In genomic region chr4:123832173-123833026, GRCh38 we compare ENCODE assay signal across 8 cellular contexts.
DNase-seq lines count a peak whose midpoint lies in the region; ATAC-seq and TF ChIP-seq lines count a peak whose summit lies in the region.

No MANE protein-coding gene starts in this region.

- CTCF ChIA-PET in CD8-positive, alpha-beta memory T cell (lab: Charles Lee) = no interaction called here

- peak overlapping the region; percentile 46 for H3K4me3 ChIP-seq in GM23248
- no peak overlapping the region for H3K4me3 ChIP-seq in ascending aorta
- no peak overlapping the region for H3K4me3 ChIP-seq in heart right ventricle
- no peak overlapping the region for H3K4me3 ChIP-seq in CD8-positive, alpha-beta memory T cell (ENCODE audit: low read length)

- H3K9me3 ChIP-seq in GM23248 (ENCODE audit: low read depth) = no peaks in the 10 kb centered on the region
- H3K9me3 ChIP-seq in ascending aorta = no peaks in the 10 kb centered on the region
- H3K9me3 ChIP-seq in heart right ventricle = peaks cover 0 to 7% (median 0%) of the 10 kb centered on the region in 11 donors
- no peaks in the 10 kb centered on the region for H3K9me3 ChIP-seq in CD8-positive, alpha-beta memory T cell (ENCODE audit: low read length)

- H3K4me1 ChIP-seq in GM23248 (ENCODE audit: insufficient read depth) (peaks cover 38% of the 10 kb centered on the region), ascending aorta (peaks cover 3 to 19% of the 10 kb centered on the region in 2 donors), heart right ventricle (peaks cover 8 to 62% (median 38%) of the 10 kb centered on the region in 9 donors)
- no peaks in the 10 kb centered on the region for H3K4me1 ChIP-seq in CD8-positive, alpha-beta memory T cell (ENCODE audit: insufficient read depth, low read length)

- H2AFZ ChIP-seq in GM23248 = no peak overlapping the region

- POLR2A ChIA-PET in CD8-positive, alpha-beta memory T cell (lab: Charles Lee) = no interaction called here

- H3K27ac ChIP-seq in GM23248 (peak overlapping the region; percentile 84), ascending aorta (peak overlapping the region; percentile 56 to 76), heart right ventricle (peak overlapping the region; percentile 71 to 94 (median 90))
- no peak overlapping the region for H3K27ac ChIP-seq in CD8-positive, alpha-beta memory T cell (ENCODE audit: low read depth, low read length)

- H3K4me2 ChIP-seq in GM23248 (ENCODE audit: unreplicated experiment) = peak overlapping the region; percentile 55

- H3K36me3 ChIP-seq in GM23248 (ENCODE audit: low read depth) (no peaks in the 10 kb centered on the region), ascending aorta (no peaks in the 10 kb centered on the region), heart right ventricle (no peaks in the 10 kb centered on the region)
- no peaks in the 10 kb centered on the region for H3K36me3 ChIP-seq in CD8-positive, alpha-beta memory T cell (ENCODE audit: insufficient read depth, low read length)

- no peak overlapping the region for H3K4me3 Mint-ChIP-seq in CD8-positive, alpha-beta memory T cell

- H3K27me3 Mint-ChIP-seq in CD8-positive, alpha-beta memory T cell = peaks cover 0 to 3% of the 10 kb centered on the region in 2 donors

- H3K79me2 ChIP-seq in GM23248 (ENCODE audit: insufficient read depth) = no peaks in the 10 kb centered on the region

- intact Hi-C loops in ascending aorta (cut with DNase I) = loop anchor here (2.0 to 10.0 kb wide), 4 partner anchors 46 to 882 kb away; partner anchors contain the start of genes ANKRD50 and SPRY1
- intact Hi-C loops in heart right ventricle (cut with DNase I) = loop anchor here in 2 of 10 donors (5.0 kb wide), 2 partner anchors 45 to 435 kb away; partner anchors contain the start of gene SPRY1 (in 1 of the 2)
- intact Hi-C loops in sciatic nerve (cut with DNase I) = no loop called here

- no peaks in the 10 kb centered on the region for H3K4me1 Mint-ChIP-seq in CD8-positive, alpha-beta memory T cell

- peak overlapping the region; percentile 12; the same call in 1 of the 2 replicates for H3K9ac ChIP-seq in GM23248

- peak; percentile 97 for DNase-seq in GM23248
- DNase-seq in ascending aorta (ENCODE audit: low spot score in 2 of 2) = peak in 1 of 2 donors; percentile 82
- DNase-seq in heart right ventricle = peak in 1 of 2 donors; percentile 84
- peak; percentile 59 for DNase-seq in sciatic nerve (ENCODE audit: low spot score)
- no peak for DNase-seq in CD8-positive, alpha-beta memory T cell
- DNase-seq in activated CD4-positive, alpha-beta T cell treated with anti-CD3 and anti-CD28 coated beads, Interleukin-2, amount 50 U/mL, for 4 hours = no peak
- no peak for DNase-seq in activated CD8-positive, alpha-beta memory T cell treated with anti-CD3 and anti-CD28 coated beads, Interleukin-2, amount 50 U/mL, for 48 hours

- no peak for TF ChIP-seq CTCF in ascending aorta (IDR thresholded peaks at IDR 0.05)
- TF ChIP-seq CTCF in heart right ventricle (IDR thresholded peaks at IDR 0.05) = no peak

- peaks cover 19% of the 10 kb centered on the region for H3F3A ChIP-seq in GM23248 (ENCODE audit: insufficient read depth)

- ATAC-seq in heart right ventricle = peak; percentile 88 to 96 (median 93)
- ATAC-seq in sciatic nerve = peak; percentile 94
- no peak for ATAC-seq in GM21529 (IDR thresholded peaks at IDR 0.05; ENCODE audit: unreplicated experiment)

- in situ Hi-C loops in GM23248 (cut with MboI) = no loop called here

- no peaks in the 10 kb centered on the region for H3K9me2 ChIP-seq in GM23248 (ENCODE audit: insufficient read depth)

- no peaks in the 10 kb centered on the region for H3K36me3 Mint-ChIP-seq in CD8-positive, alpha-beta memory T cell

- H3K27me3 ChIP-seq in GM23248 (replicated peaks; ENCODE audit: insufficient read depth) (no peaks in the 10 kb centered on the region), ascending aorta (no peaks in the 10 kb centered on the region), heart right ventricle (no peaks in the 10 kb centered on the region)
- no peaks in the 10 kb centered on the region for H3K27me3 ChIP-seq in CD8-positive, alpha-beta memory T cell (ENCODE audit: insufficient read depth, low read length, poor library complexity, severe bottlenecking)

- H3K27ac Mint-ChIP-seq in CD8-positive, alpha-beta memory T cell = no peak overlapping the region

- H4K20me1 ChIP-seq in GM23248 (ENCODE audit: insufficient read depth) = no peaks in the 10 kb centered on the region

- peaks cover 0 to 7% (median 0%) of the 10 kb centered on the region in 5 donors for H3K9me3 Mint-ChIP-seq in CD8-positive, alpha-beta memory T cell

- 1% methylated on average over 7 of the region's 7 CpGs for WGBS in GM23248 (ENCODE audit: low coverage in 1 of 2, low lambda C conversion rate in 2 of 2, missing lambda C conversion rate in 2 of 2), 2 experiments
- 21 to 26% methylated on average over 7 of the region's 7 CpGs for WGBS in heart right ventricle, 2 donors

Comparison
In these comparisons a context has a peak if more than half of its experiments do, and no peak if none do; other contexts are left out.
1. DNase-seq: peak in GM23248 (single experiment) and sciatic nerve (single experiment); none in CD8-positive, alpha-beta memory T cell (0 of 5), activated CD4-positive, alpha-beta T cell treated with anti-CD3 and anti-CD28 coated beads, Interleukin-2, amount 50 U/mL, for 4 hours (0 of 2) and activated CD8-positive, alpha-beta memory T cell treated with anti-CD3 and anti-CD28 coated beads, Interleukin-2, amount 50 U/mL, for 48 hours (single experiment).